ENCODE assay signal across 15 cellular contexts in genomic region chr6:42693725-42694323, GRCh38. TPM values are rescaled to one million over a fixed set of nuclear protein-coding genes. Genes with fewer than 3 reads are reported as not detected.
DNase-seq lines count a peak whose midpoint lies in the region; ATAC-seq, FAIRE-seq and TF ChIP-seq lines count a peak whose summit lies in the region.
"Had no signal": no experiment of that assay in that cellular context is flagged by ENCODE, and none has a peak within 500 bp of the region (broad histone marks: within the 10 kb centered on the region; RNA-seq: fewer than 3 reads in every experiment).

No MANE protein-coding gene starts in this region.

- no peak overlapping the region for H3K4me3 ChIP-seq in ACC112 (ENCODE audit: low read depth, low read length)
- no peak overlapping the region for H3K4me3 ChIP-seq in naive thymus-derived CD4-positive, alpha-beta T cell (ENCODE audit: low read length)

- H3K9me3 ChIP-seq in naive thymus-derived CD4-positive, alpha-beta T cell (ENCODE audit: control insufficient read depth in 2 of 3, low read length in 3 of 3) = no peaks in the 10 kb centered on the region

- H3K9me3 Mint-ChIP-seq in activated naive CD4-positive, alpha-beta T cell treated with anti-CD3 and anti-CD28 coated beads, Interleukin-2, amount 50 U/mL, for 72 hours = no peaks in the 10 kb centered on the region
- H3K9me3 Mint-ChIP-seq in naive thymus-derived CD4-positive, alpha-beta T cell = no peaks in the 10 kb centered on the region

- no peak for FAIRE-seq in GM12891 (lab: Jason Lieb, UNC)
- FAIRE-seq: GM18507 had no signal

- H3K4me3 Mint-ChIP-seq in naive thymus-derived CD4-positive, alpha-beta T cell = peak overlapping the region in 9 of 10 donors; percentile 16 to 68 (median 51)

- CTCF ChIA-PET in naive thymus-derived CD4-positive, alpha-beta T cell (lab: Charles Lee) = interaction anchor here (1.3 to 2.3 kb wide), 2 partner anchors 32 kb away, joined by 5 to 7 read pairs; no protein-coding TSS in a partner anchor

- POLR2A ChIA-PET in naive thymus-derived CD4-positive, alpha-beta T cell (lab: Charles Lee) = interaction anchor here (1.2 to 4.3 kb wide), 4 partner anchors 53 to 91 kb away, joined by 4 to 23 read pairs (median 4); partner anchors contain the start of gene TBCC

- TF ChIP-seq POLR2A in GM12891 (IDR thresholded peaks at IDR 0.05; ENCODE audit: low read depth, low read length) = no peak

- peaks cover 4 to 7% of the 10 kb centered on the region in 2 donors for H3K36me3 Mint-ChIP-seq in activated naive CD4-positive, alpha-beta T cell treated with anti-CD3 and anti-CD28 coated beads, Interleukin-2, amount 50 U/mL, for 72 hours
- H3K36me3 Mint-ChIP-seq in naive thymus-derived CD4-positive, alpha-beta T cell = peaks cover 0 to 29% (median 20%) of the 10 kb centered on the region in 5 donors

- H3K27me3 ChIP-seq in ACC112 (ENCODE audit: insufficient read depth, low read length) = no peaks in the 10 kb centered on the region
- no peaks in the 10 kb centered on the region for H3K27me3 ChIP-seq in naive thymus-derived CD4-positive, alpha-beta T cell (ENCODE audit: control insufficient read depth in 2 of 2, insufficient read depth in 2 of 2, low read length in 2 of 2)

- DNase-seq in GM12891 (ENCODE audit: insufficient read length, low spot score) (no peak), occipital lobe (lab: John Stamatoyannopoulos, UW) (no peak)
- DNase-seq in activated naive CD4-positive, alpha-beta T cell treated with anti-CD3 and anti-CD28 coated beads, Interleukin-2, amount 50 U/mL, for 72 hours (ENCODE audit: low spot score in 2 of 2) = no peak
- peak in 6 of 9 donors; percentile 14 to 57 (median 30) for DNase-seq in naive thymus-derived CD4-positive, alpha-beta T cell
- DNase-seq: COR-L47, glutamatergic neuron, MM.1S, NCI-H524 treated with DMSO at 0.1 percent for 48 hours, substantia nigra, SW 1271 had no signal

- H3K79me2 ChIP-seq in ACC112 (ENCODE audit: control insufficient read depth, insufficient read depth, low read length, unreplicated experiment) = no peaks in the 10 kb centered on the region

- no peaks in the 10 kb centered on the region for H3K27me3 Mint-ChIP-seq in naive thymus-derived CD4-positive, alpha-beta T cell

- H3K36me3 ChIP-seq in ACC112 (ENCODE audit: insufficient read depth, low read length) = peaks cover 6% of the 10 kb centered on the region; the same call in 1 of the 2 replicates
- H3K36me3 ChIP-seq in naive thymus-derived CD4-positive, alpha-beta T cell (ENCODE audit: control insufficient read depth in 2 of 3, insufficient read depth in 3 of 3, low read length in 3 of 3) = peaks cover 7 to 28% (median 15%) of the 10 kb centered on the region in 3 experiments

- H3K27ac Mint-ChIP-seq in activated naive CD4-positive, alpha-beta T cell treated with anti-CD3 and anti-CD28 coated beads, Interleukin-2, amount 50 U/mL, for 72 hours = peak overlapping the region; percentile 82 to 89
- H3K27ac Mint-ChIP-seq in naive thymus-derived CD4-positive, alpha-beta T cell = peak overlapping the region; percentile 75 to 95 (median 85)

- H3K4me1 ChIP-seq in ACC112 (ENCODE audit: control insufficient read depth, insufficient read depth, low read length, unreplicated experiment) = peaks cover 61% of the 10 kb centered on the region
- peaks cover 10 to 16% of the 10 kb centered on the region in 2 donors for H3K4me1 ChIP-seq in naive thymus-derived CD4-positive, alpha-beta T cell (ENCODE audit: control insufficient read depth in 2 of 2, insufficient read depth in 2 of 2, low read length in 2 of 2)

- peak overlapping the region; percentile 88 for H3K27ac ChIP-seq in ACC112 (ENCODE audit: low read depth, low read length)
- H3K27ac ChIP-seq in naive thymus-derived CD4-positive, alpha-beta T cell (ENCODE audit: low read depth, low read length) = peak overlapping the region; percentile 31

- H2AFZ ChIP-seq in ACC112 (ENCODE audit: low read length, unreplicated experiment) = no peak overlapping the region

- peak in 1 of 2 donors; percentile 18 for ATAC-seq in activated naive CD4-positive, alpha-beta T cell treated with anti-CD3 and anti-CD28 coated beads, Interleukin-2, amount 50 U/mL, for 72 hours
- ATAC-seq in naive thymus-derived CD4-positive, alpha-beta T cell = peak; percentile 63
- no peak for ATAC-seq in GM21528 (IDR thresholded peaks at IDR 0.05; ENCODE audit: low FRiP score, unreplicated experiment)
- no peak for ATAC-seq in HG02571 (IDR thresholded peaks at IDR 0.05; ENCODE audit: unreplicated experiment)
- ATAC-seq in HG03025 (IDR thresholded peaks at IDR 0.05; ENCODE audit: low FRiP score, unreplicated experiment) = no peak

- intact Hi-C loops in naive thymus-derived CD4-positive, alpha-beta T cell (cut with micrococcal nuclease) = loop anchor here (1.0 kb wide), 2 partner anchors 32 to 183 kb away; no protein-coding TSS in a partner anchor

- H3K4me1 Mint-ChIP-seq in naive thymus-derived CD4-positive, alpha-beta T cell = peaks cover 20 to 54% (median 40%) of the 10 kb centered on the region in 7 donors

TF ChIP-seq in GM12891, 5 proteins besides CTCF, POLR2A, EP300 and RAD21:
- TF ChIP-seq POU2F2 (IDR thresholded peaks at IDR 0.05; ENCODE audit: low read depth, low read length) (no peak), POLR2AphosphoS5 (IDR thresholded peaks at IDR 0.05; ENCODE audit: low read depth, low read length) (no peak), PAX5 (IDR thresholded peaks at IDR 0.05; ENCODE audit: insufficient read depth, low read length, severe bottlenecking) (no peak), TAF1 (IDR thresholded peaks at IDR 0.05; ENCODE audit: low read depth, low read length) (no peak), SPI1 (IDR thresholded peaks at IDR 0.05; ENCODE audit: low read depth, low read length) (peak; percentile 53)

RNA-seq across cellular contexts. Expression of gene PRPH2, which starts 28.6 kb away (rescaled TPM):
- polyA plus RNA-seq in GM12891 (2012; ENCODE audit: low read depth, missing spikeins) = 0.04 TPM
- total RNA-seq in activated naive CD4-positive, alpha-beta T cell treated with anti-CD3 and anti-CD28 coated beads, Interleukin-2, amount 50 U/mL, for 72 hours = not detected
- total RNA-seq in naive thymus-derived CD4-positive, alpha-beta T cell = not detected
- under 1 TPM; 0.14 to 0.20 TPM for polyA plus RNA-seq in naive thymus-derived CD4-positive, alpha-beta T cell
- total RNA-seq in occipital lobe = 5.0 TPM

RNA-seq across cellular contexts. Expression of gene TBCC, which starts 52.1 kb away (rescaled TPM):
- polyA plus RNA-seq in GM12891 (2012; ENCODE audit: low read depth, missing spikeins) = 13.4 TPM
- total RNA-seq in activated naive CD4-positive, alpha-beta T cell treated with anti-CD3 and anti-CD28 coated beads, Interleukin-2, amount 50 U/mL, for 72 hours = 10 to 100 TPM; 14.2 to 19.5 TPM
- 10 to 100 TPM; 39.6 to 74.8 (median 71.4) TPM for total RNA-seq in naive thymus-derived CD4-positive, alpha-beta T cell
- 100 to 1,000 TPM; 103 to 119 TPM for polyA plus RNA-seq in naive thymus-derived CD4-positive, alpha-beta T cell
- 63.2 TPM for total RNA-seq in occipital lobe

Comparison
In these comparisons a context has a peak if more than half of its experiments do, and no peak if none do; other contexts are left out.
1. DNase-seq: peak in naive thymus-derived CD4-positive, alpha-beta T cell (6 of 9); none in GM12891 (single experiment), activated naive CD4-positive, alpha-beta T cell treated with anti-CD3 and anti-CD28 coated beads, Interleukin-2, amount 50 U/mL, for 72 hours (0 of 2) and occipital lobe (single experiment).